9 cellular contexts compared by ENCODE assay signal in the genomic region with DNA sequence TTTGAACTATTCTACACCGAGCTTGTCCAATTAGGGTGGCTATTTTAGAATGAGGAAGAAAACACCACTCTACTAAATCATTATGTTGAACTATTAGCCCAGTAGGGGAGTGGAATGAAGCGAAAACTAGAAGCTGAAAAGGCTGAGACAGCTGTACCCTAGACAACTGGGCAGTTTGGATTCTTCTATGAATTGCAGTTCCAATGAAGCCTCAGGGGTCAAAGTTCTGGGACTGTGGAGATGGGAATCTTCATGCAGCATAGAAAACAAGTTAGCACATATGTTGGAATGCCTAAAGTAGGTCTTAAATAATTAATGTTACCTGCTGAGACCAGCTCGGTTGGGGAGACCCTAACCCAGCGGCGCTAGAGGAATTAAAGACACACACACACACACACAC.
"Had no signal": no experiment of that assay in that cellular context is flagged by ENCODE, and none has a peak within 500 bp of the region (broad histone marks: within the 10 kb centered on the region; RNA-seq: fewer than 3 reads in every experiment).

No MANE protein-coding gene starts in this region.

- H2AFZ ChIP-seq: GM23248 had no signal

- H3K27ac ChIP-seq: GM23248 had no signal

- H3K4me1 ChIP-seq: HAP-1 had no signal

- ATAC-seq: HCT116, K562 had no signal

- H3K9me3 ChIP-seq: HAP-1 had no signal

- H3K36me3 ChIP-seq: HAP-1 had no signal

- H3K9ac ChIP-seq: GM23248 had no signal

- H3K4me3 ChIP-seq: GM23248, HAP-1, K562 had no signal

- DNase-seq: GM23248, GOT3, H7, HFFc6, IMR-90, KG1 had no signal
